ENCODE assay signal across 26 cellular contexts in genomic region chr5:171139227-171139626, GRCh38.
"Had no signal": no experiment of that assay in that cellular context is flagged by ENCODE, and none has a peak within 500 bp of the region (broad histone marks: within the 10 kb centered on the region; RNA-seq: fewer than 3 reads in every experiment).

No MANE protein-coding gene starts in this region.

- H3K27me3 ChIP-seq: stomach, suprapubic skin, testis, thyroid gland, tibial artery, tibial nerve, transverse colon, upper lobe of left lung, upper lobe of right lung, uterus, vagina had no signal

- ATAC-seq: stimulated activated effector memory CD8-positive, alpha-beta T cell treated with anti-CD3 and anti-CD28 coated beads, Interleukin-12 subunit alpha, Interleukin-12 subunit beta, amount 100 ng/mL, for 72 hours; stimulated activated memory B cell treated with anti-CD40 and anti-IgM and Interleukin-4, amounts not matched to agents 10 μg/mL and 1 μg/mL and 100 μg/mL, for 72 hours; stimulated activated naive B cell treated with anti-CD40 and anti-IgM and Interleukin-4, amounts not matched to agents 10 μg/mL and 1 μg/mL and 100 μg/mL, for 72 hours; stimulated activated naive CD8-positive, alpha-beta T cell treated with anti-CD3 and anti-CD28 coated beads, Interleukin-15, amount 100 ng/mL, for 72 hours; stimulated activated naive CD8-positive, alpha-beta T cell treated with anti-CD3 and anti-CD28 coated beads, Interleukin-15, Interleukin-2, amounts not matched to agents 100 U/mL and 50 U/mL, for 24 hours; upper lobe of right lung had no signal

- H3K36me3 ChIP-seq: stomach, suprapubic skin, thoracic aorta, thyroid gland, tibial artery, tibial nerve, transverse colon, upper lobe of left lung, upper lobe of right lung, uterus, vagina had no signal

- H3K9me3 ChIP-seq: stomach, suprapubic skin, testis, thoracic aorta, thyroid gland, tibial artery, tibial nerve, transverse colon, upper lobe of left lung, upper lobe of right lung, uterus, vagina had no signal

- H3K4me1 ChIP-seq: stomach, suprapubic skin, testis, thyroid gland, tibial artery, tibial nerve, transverse colon, upper lobe of left lung, upper lobe of right lung, uterus, vagina had no signal

- H3K27ac ChIP-seq: stomach, suprapubic skin, testis, thoracic aorta, thyroid gland, tibial artery, tibial nerve, transverse colon, upper lobe of left lung, upper lobe of right lung, uterus, vagina had no signal

- H3K4me3 ChIP-seq: stomach, suprapubic skin, testis, thoracic aorta, thyroid gland, tibial artery, tibial nerve, transverse colon, upper lobe of left lung, upper lobe of right lung, uterus, vagina had no signal

- DNase-seq: stimulated activated CD4-positive, alpha-beta T cell treated with anti-CD3 and anti-CD28 coated beads, Interleukin-2, amount 100 ng/mL, for 48 hours; stimulated activated CD4-positive, alpha-beta T cell treated with anti-CD3 and anti-CD28 coated beads, Interleukin-4, amount 100 ng/mL, for 1 hour; stimulated activated CD4-positive, alpha-beta T cell treated with anti-CD3 and anti-CD28 coated beads, Interleukin-4, amount 100 ng/mL, for 24 hours; stimulated activated CD4-positive, alpha-beta T cell treated with anti-CD3 and anti-CD28 coated beads, Interleukin-4, amount 100 ng/mL, for 4 hours; stimulated activated CD8-positive, alpha-beta memory T cell treated with anti-CD3 and anti-CD28 coated beads, Interleukin-4, amount 100 ng/mL, for 48 hours; stimulated activated naive B cell treated with anti-CD40 and anti-IgM and Interleukin-4, amounts not matched to agents 10 μg/mL and 1 μg/mL and 100 μg/mL, for 72 hours; stimulated activated naive CD4-positive, alpha-beta T cell; stimulated activated naive CD4-positive, alpha-beta T cell treated with Interleukin-2 at 50 U/mL for 16 hours; stimulated activated naive CD8-positive, alpha-beta T cell treated with anti-CD3 and anti-CD28 coated beads, Interleukin-15, amount 100 ng/mL, for 72 hours; stimulated activated naive CD8-positive, alpha-beta T cell treated with anti-CD3 and anti-CD28 coated beads, Interleukin-15, Interleukin-2, amounts not matched to agents 100 U/mL and 50 U/mL, for 24 hours; stomach; substantia nigra; testis; thyroid gland; tibial artery; transverse colon; trophoblast cell; upper lobe of left lung; upper lobe of right lung; uterus had no signal
